ENCODE assay signal across 18 cellular contexts in the genomic region with DNA sequence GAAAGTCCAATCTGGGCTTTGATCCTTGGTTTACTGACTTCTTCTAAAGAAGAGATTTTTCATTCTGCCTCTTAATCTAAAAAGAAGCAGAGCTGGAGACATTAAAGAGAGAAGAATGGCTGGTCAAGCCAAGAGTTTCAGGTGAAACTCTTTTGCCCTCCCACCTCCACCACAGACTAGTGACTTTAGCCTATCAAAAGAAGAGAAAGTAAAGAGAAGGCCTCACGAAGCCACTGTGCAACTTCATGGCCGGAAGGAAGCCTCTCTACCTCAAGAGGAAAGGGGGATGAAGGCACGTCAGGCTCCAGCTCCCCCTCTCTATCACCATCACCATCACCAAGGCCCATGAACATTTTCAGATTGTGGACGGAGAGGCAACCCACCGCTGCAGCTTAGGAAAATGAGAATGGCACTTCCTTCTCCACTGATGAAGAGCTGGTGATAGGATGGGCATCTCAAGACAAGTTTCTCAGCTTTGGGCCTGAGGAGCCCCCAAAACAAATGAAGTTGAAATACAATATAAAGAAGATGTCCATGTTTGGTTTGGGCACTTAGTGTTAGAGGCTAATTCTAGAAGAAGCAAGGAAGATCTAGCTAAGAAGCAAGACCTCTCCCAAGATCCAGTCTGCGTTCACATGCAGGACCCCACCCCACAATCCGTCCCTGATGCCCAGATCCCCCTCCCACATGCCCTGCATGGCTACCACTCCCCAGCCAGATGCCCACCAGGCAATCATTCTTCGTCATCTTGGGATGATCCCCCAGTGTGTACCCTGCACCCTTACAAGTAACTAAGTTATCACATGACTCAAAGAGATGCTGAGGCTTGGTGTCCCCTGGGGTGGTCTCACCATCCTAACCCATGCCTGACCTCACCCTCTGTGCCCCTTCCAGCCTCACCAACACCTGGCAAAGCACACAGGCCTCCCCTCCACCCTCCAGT. TPM values are rescaled to one million over a fixed set of nuclear protein-coding genes. Genes with fewer than 3 reads are reported as not detected.
DNase-seq lines count a peak whose midpoint lies in the region; ATAC-seq and TF ChIP-seq lines count a peak whose summit lies in the region.
"Had no signal": no experiment of that assay in that cellular context is flagged by ENCODE, and none has a peak within 500 bp of the region (broad histone marks: within the 10 kb centered on the region; RNA-seq: fewer than 3 reads in every experiment).

No MANE protein-coding gene starts in this region.

- H3K36me3 Mint-ChIP-seq in activated CD8-positive, alpha-beta T cell treated with anti-CD3 and anti-CD28 coated beads, Interleukin-2, amount 10 ng/mL, durations not matched to agents 7 days and 5 days (ENCODE audit: low read depth) = peaks cover 54% of the 10 kb centered on the region
- peaks cover 40% of the 10 kb centered on the region for H3K36me3 Mint-ChIP-seq in activated CD8-positive, alpha-beta T cell treated with anti-CD3 and anti-CD28 coated beads for 36 hours (ENCODE audit: low read depth)
- no peaks in the 10 kb centered on the region for H3K36me3 Mint-ChIP-seq in natural killer cell treated with Interleukin-12 subunit alpha and Interleukin-12 subunit beta and Interleukin-15 and Interleukin-18, amount 100 ng/mL, for 72 hours
- H3K36me3 Mint-ChIP-seq in natural killer cell = no peaks in the 10 kb centered on the region

- CTCF ChIA-PET in activated CD8-positive, alpha-beta T cell treated with anti-CD3 and anti-CD28 coated beads, Interleukin-2, amount 10 ng/mL, durations not matched to agents 7 days and 5 days (lab: Charles Lee) = no interaction called here
- CTCF ChIA-PET in activated CD8-positive, alpha-beta T cell treated with anti-CD3 and anti-CD28 coated beads for 36 hours (lab: Charles Lee) = interaction anchor here (1.3 kb wide), 1 partner anchor 24 kb away, joined by 4 read pairs; no protein-coding TSS in a partner anchor

- peak overlapping the region; percentile 37 for H3K27ac Mint-ChIP-seq in activated CD8-positive, alpha-beta T cell treated with anti-CD3 and anti-CD28 coated beads, Interleukin-2, amount 10 ng/mL, durations not matched to agents 7 days and 5 days
- no peak overlapping the region for H3K27ac Mint-ChIP-seq in activated CD8-positive, alpha-beta T cell treated with anti-CD3 and anti-CD28 coated beads for 36 hours
- H3K27ac Mint-ChIP-seq in natural killer cell treated with Interleukin-12 subunit alpha and Interleukin-12 subunit beta and Interleukin-15 and Interleukin-18, amount 100 ng/mL, for 72 hours = no peak overlapping the region
- H3K27ac Mint-ChIP-seq in natural killer cell = no peak overlapping the region

- no peaks in the 10 kb centered on the region for H3K4me1 ChIP-seq in lower lobe of right lung
- no peaks in the 10 kb centered on the region for H3K4me1 ChIP-seq in upper lobe of right lung
- no peaks in the 10 kb centered on the region for H3K4me1 ChIP-seq in psoas muscle

- H3K27ac ChIP-seq in lower lobe of right lung (no peak overlapping the region), upper lobe of right lung (no peak overlapping the region), psoas muscle (no peak overlapping the region)
- H3K27ac ChIP-seq: PC-9 had no signal

- no peak for TF ChIP-seq CTCF in activated CD8-positive, alpha-beta T cell treated with anti-CD3 and anti-CD28 coated beads for 36 hours (IDR thresholded peaks at IDR 0.05)
- TF ChIP-seq CTCF in natural killer cell (IDR thresholded peaks at IDR 0.05) = no peak
- TF ChIP-seq CTCF in lower lobe of right lung (IDR thresholded peaks at IDR 0.05) = no peak
- no peak for TF ChIP-seq CTCF in upper lobe of right lung (IDR thresholded peaks at IDR 0.05)
- no peak for TF ChIP-seq CTCF in psoas muscle (IDR thresholded peaks at IDR 0.05)

- H3K36me3 ChIP-seq in lower lobe of right lung = no peaks in the 10 kb centered on the region
- H3K36me3 ChIP-seq in upper lobe of right lung = no peaks in the 10 kb centered on the region
- H3K36me3 ChIP-seq in psoas muscle (ENCODE audit: insufficient read depth in 1 of 2, low read depth in 1 of 2) = peaks cover 0 to 16% of the 10 kb centered on the region in 2 donors

- DNase-seq in activated CD8-positive, alpha-beta T cell treated with anti-CD3 and anti-CD28 coated beads, Interleukin-2, amount 10 ng/mL, durations not matched to agents 7 days and 5 days = no peak
- DNase-seq in activated CD8-positive, alpha-beta T cell treated with anti-CD3 and anti-CD28 coated beads for 36 hours = no peak
- peak; percentile 39 for DNase-seq in natural killer cell treated with Interleukin-12 subunit alpha and Interleukin-12 subunit beta and Interleukin-15 and Interleukin-18, amount 100 ng/mL, for 72 hours (ENCODE audit: low spot score)
- DNase-seq in natural killer cell (no peak), lower lobe of right lung (peak; percentile 10), upper lobe of right lung (peak; percentile 2), COLO668 (lab: John Stamatoyannopoulos, UW; ENCODE audit: unreplicated experiment) (no peak), psoas muscle (no peak)
- DNase-seq: Calu3, DMS79, H7, KG1, NCI-H1105, NCI-H1694 treated with DMSO at 0.1 percent for 48 hours, PC-9 had no signal

- 87 to 91% (median 91%) methylated on average over 8 of the region's 8 CpGs for WGBS in psoas muscle, 3 donors

- no peak for ATAC-seq in activated CD8-positive, alpha-beta T cell treated with anti-CD3 and anti-CD28 coated beads, Interleukin-2, amount 10 ng/mL, durations not matched to agents 7 days and 5 days
- ATAC-seq in activated CD8-positive, alpha-beta T cell treated with anti-CD3 and anti-CD28 coated beads for 36 hours = no peak
- no peak for ATAC-seq in natural killer cell treated with Interleukin-12 subunit alpha and Interleukin-12 subunit beta and Interleukin-15 and Interleukin-18, amount 100 ng/mL, for 72 hours
- ATAC-seq in natural killer cell (no peak), lower lobe of right lung (no peak), upper lobe of right lung (no peak), psoas muscle (no peak)
- ATAC-seq: GM12878 had no signal

- POLR2A ChIA-PET in activated CD8-positive, alpha-beta T cell treated with anti-CD3 and anti-CD28 coated beads, Interleukin-2, amount 10 ng/mL, durations not matched to agents 7 days and 5 days (lab: Charles Lee) = no interaction called here
- POLR2A ChIA-PET in activated CD8-positive, alpha-beta T cell treated with anti-CD3 and anti-CD28 coated beads for 36 hours (lab: Charles Lee) = interaction anchor here (0.9 to 1.6 kb wide), 2 partner anchors 9 to 34 kb away, joined by 4 to 6 read pairs; no protein-coding TSS in a partner anchor

- H3K27me3 Mint-ChIP-seq in activated CD8-positive, alpha-beta T cell treated with anti-CD3 and anti-CD28 coated beads, Interleukin-2, amount 10 ng/mL, durations not matched to agents 7 days and 5 days (ENCODE audit: low read depth) = no peaks in the 10 kb centered on the region
- no peaks in the 10 kb centered on the region for H3K27me3 Mint-ChIP-seq in activated CD8-positive, alpha-beta T cell treated with anti-CD3 and anti-CD28 coated beads for 36 hours
- H3K27me3 Mint-ChIP-seq in natural killer cell treated with Interleukin-12 subunit alpha and Interleukin-12 subunit beta and Interleukin-15 and Interleukin-18, amount 100 ng/mL, for 72 hours = no peaks in the 10 kb centered on the region
- no peaks in the 10 kb centered on the region for H3K27me3 Mint-ChIP-seq in natural killer cell (ENCODE audit: low read depth in 2 of 2)

- H3K4me3 Mint-ChIP-seq in activated CD8-positive, alpha-beta T cell treated with anti-CD3 and anti-CD28 coated beads, Interleukin-2, amount 10 ng/mL, durations not matched to agents 7 days and 5 days = no peak overlapping the region
- H3K4me3 Mint-ChIP-seq in activated CD8-positive, alpha-beta T cell treated with anti-CD3 and anti-CD28 coated beads for 36 hours = no peak overlapping the region
- no peak overlapping the region for H3K4me3 Mint-ChIP-seq in natural killer cell treated with Interleukin-12 subunit alpha and Interleukin-12 subunit beta and Interleukin-15 and Interleukin-18, amount 100 ng/mL, for 72 hours
- no peak overlapping the region for H3K4me3 Mint-ChIP-seq in natural killer cell

- H3K27me3 ChIP-seq in lower lobe of right lung (ENCODE audit: low read depth) (no peaks in the 10 kb centered on the region), upper lobe of right lung (no peaks in the 10 kb centered on the region), psoas muscle (ENCODE audit: insufficient read depth in 3 of 3, low read length in 2 of 3) (no peaks in the 10 kb centered on the region)

- H3K4me3 ChIP-seq in lower lobe of right lung = no peak overlapping the region
- no peak overlapping the region for H3K4me3 ChIP-seq in upper lobe of right lung
- no peak overlapping the region for H3K4me3 ChIP-seq in psoas muscle
- H3K4me3 ChIP-seq: GM12878, PC-9 had no signal

- H3K4me1 Mint-ChIP-seq in activated CD8-positive, alpha-beta T cell treated with anti-CD3 and anti-CD28 coated beads, Interleukin-2, amount 10 ng/mL, durations not matched to agents 7 days and 5 days (ENCODE audit: low read depth) = peaks cover 4% of the 10 kb centered on the region
- H3K4me1 Mint-ChIP-seq in activated CD8-positive, alpha-beta T cell treated with anti-CD3 and anti-CD28 coated beads for 36 hours (ENCODE audit: low read depth) = no peaks in the 10 kb centered on the region
- H3K4me1 Mint-ChIP-seq in natural killer cell treated with Interleukin-12 subunit alpha and Interleukin-12 subunit beta and Interleukin-15 and Interleukin-18, amount 100 ng/mL, for 72 hours (ENCODE audit: low read depth in 2 of 2) = no peaks in the 10 kb centered on the region
- H3K4me1 Mint-ChIP-seq in natural killer cell = no peaks in the 10 kb centered on the region

- H3K9me3 Mint-ChIP-seq in activated CD8-positive, alpha-beta T cell treated with anti-CD3 and anti-CD28 coated beads, Interleukin-2, amount 10 ng/mL, durations not matched to agents 7 days and 5 days (ENCODE audit: insufficient read depth) = no peaks in the 10 kb centered on the region
- H3K9me3 Mint-ChIP-seq in activated CD8-positive, alpha-beta T cell treated with anti-CD3 and anti-CD28 coated beads for 36 hours = no peaks in the 10 kb centered on the region
- H3K9me3 Mint-ChIP-seq in natural killer cell treated with Interleukin-12 subunit alpha and Interleukin-12 subunit beta and Interleukin-15 and Interleukin-18, amount 100 ng/mL, for 72 hours = no peaks in the 10 kb centered on the region
- no peaks in the 10 kb centered on the region for H3K9me3 Mint-ChIP-seq in natural killer cell

- intact Hi-C loops in activated CD8-positive, alpha-beta T cell treated with anti-CD3 and anti-CD28 coated beads for 36 hours (cut with micrococcal nuclease) = no loop called here
- intact Hi-C loops in natural killer cell (cut with micrococcal nuclease) (no loop called here), lower lobe of right lung (cut with DNase I) (no loop called here), upper lobe of right lung (cut with DNase I) (no loop called here), psoas muscle (cut with DNase I) (no loop called here)

- H3K9me3 ChIP-seq in lower lobe of right lung (no peaks in the 10 kb centered on the region), upper lobe of right lung (no peaks in the 10 kb centered on the region), psoas muscle (no peaks in the 10 kb centered on the region)

RNA-seq across cellular contexts. Expression of a gene that starts 52.6 kb away (rescaled TPM):
- 100 to 1,000 TPM in 1 of 2 experiments, 10 to 100 TPM in 1; 96.3 to 118 TPM for total RNA-seq in activated CD8-positive, alpha-beta T cell treated with anti-CD3 and anti-CD28 coated beads, Interleukin-2, amount 10 ng/mL, durations not matched to agents 7 days and 5 days
- 100 to 1,000 TPM; 124 to 136 TPM for total RNA-seq in activated CD8-positive, alpha-beta T cell treated with anti-CD3 and anti-CD28 coated beads for 36 hours
- 1 to 10 TPM; 1.8 to 9.1 TPM for total RNA-seq in natural killer cell treated with Interleukin-12 subunit alpha and Interleukin-12 subunit beta and Interleukin-15 and Interleukin-18, amount 100 ng/mL, for 72 hours
- total RNA-seq in natural killer cell (1 to 10 TPM; 2.2 to 6.1 (median 4.3) TPM), lower lobe of right lung (5.5 TPM), upper lobe of right lung (2.9 TPM), psoas muscle (1 to 10 TPM in 2 of 4 donors, under 1 TPM in 2; 0.84 to 3.4 (median 1.0) TPM)
- 1 to 10 TPM in 1 of 3 donors, under 1 TPM in 2; 0.56 to 1.5 (median 0.65) TPM for polyA plus RNA-seq in psoas muscle
- total RNA-seq: PC-9 had no signal

RNA-seq across cellular contexts. Expression of a gene that starts 58.8 kb away (rescaled TPM):
- total RNA-seq in activated CD8-positive, alpha-beta T cell treated with anti-CD3 and anti-CD28 coated beads, Interleukin-2, amount 10 ng/mL, durations not matched to agents 7 days and 5 days = not detected
- not detected for total RNA-seq in activated CD8-positive, alpha-beta T cell treated with anti-CD3 and anti-CD28 coated beads for 36 hours
- not detected for total RNA-seq in natural killer cell treated with Interleukin-12 subunit alpha and Interleukin-12 subunit beta and Interleukin-15 and Interleukin-18, amount 100 ng/mL, for 72 hours
- not detected for total RNA-seq in natural killer cell
- total RNA-seq in lower lobe of right lung = not detected
- not detected for total RNA-seq in upper lobe of right lung
- total RNA-seq in psoas muscle = not detected
- polyA plus RNA-seq in psoas muscle = not detected
- total RNA-seq: Calu3, G401, GM12878, H7, MCF 10A, PC-9 had no signal
- polyA plus RNA-seq: GM12878 had no signal

Comparison
In these comparisons a context has a peak if more than half of its experiments do, and no peak if none do; other contexts are left out.
1. DNase-seq: peak in natural killer cell treated with Interleukin-12 subunit alpha and Interleukin-12 subunit beta and Interleukin-15 and Interleukin-18, amount 100 ng/mL, for 72 hours (single experiment), lower lobe of right lung (single experiment) and upper lobe of right lung (single experiment); none in activated CD8-positive, alpha-beta T cell treated with anti-CD3 and anti-CD28 coated beads, Interleukin-2, amount 10 ng/mL, durations not matched to agents 7 days and 5 days (single experiment), activated CD8-positive, alpha-beta T cell treated with anti-CD3 and anti-CD28 coated beads for 36 hours (single experiment), natural killer cell (single experiment), COLO668 (single experiment) and psoas muscle (0 of 2).
2. RNA of a gene that starts 52.6 kb away (total RNA-seq): 124 to 136 TPM in activated CD8-positive, alpha-beta T cell treated with anti-CD3 and anti-CD28 coated beads for 36 hours and 96.3 to 118 TPM in activated CD8-positive, alpha-beta T cell treated with anti-CD3 and anti-CD28 coated beads, Interleukin-2, amount 10 ng/mL, durations not matched to agents 7 days and 5 days; 1.8 to 9.1 TPM in natural killer cell treated with Interleukin-12 subunit alpha and Interleukin-12 subunit beta and Interleukin-15 and Interleukin-18, amount 100 ng/mL, for 72 hours, 5.5 TPM in lower lobe of right lung (single experiment), 2.2 to 6.1 TPM in natural killer cell, 2.9 TPM in upper lobe of right lung (single experiment) and 0.84 to 3.4 TPM in psoas muscle; every median in the first group is over 4 times any median in the second.